Comparison of ENCODE assay signal across 9 cellular contexts in genomic region chr10:116298586-116298985, GRCh38. TPM values are rescaled to one million over a fixed set of nuclear protein-coding genes. Genes with fewer than 3 reads are reported as not detected.
"Had no signal": no experiment of that assay in that cellular context is flagged by ENCODE, and none has a peak within 500 bp of the region (broad histone marks: within the 10 kb centered on the region; RNA-seq: fewer than 3 reads in every experiment).

No MANE protein-coding gene starts in this region.

- ATAC-seq: GM12878 had no signal

- FAIRE-seq: G401.6, GM12878, GM12891, GM12892, GM18507, GM19239 had no signal

- DNase-seq: GDM1, GF-D8 had no signal

- H3K4me3 ChIP-seq: GM12878 had no signal

RNA-seq across cellular contexts. Expression of gene CCDC172, which starts 25.7 kb away (rescaled TPM):
- total RNA-seq: G401, GM12878 had no signal
- polyA plus RNA-seq: GM12878 had no signal
